ENCODE assay signal across 23 cellular contexts in genomic region chrY:12357655-12358054, GRCh38.
"Had no signal": no experiment of that assay in that cellular context is flagged by ENCODE, and none has a peak within 500 bp of the region (broad histone marks: within the 10 kb centered on the region; RNA-seq: fewer than 3 reads in every experiment).

No MANE protein-coding gene starts in this region.

- H3K4me3 ChIP-seq: colonic mucosa, coronary artery, dorsolateral prefrontal cortex, esophagus muscularis mucosa, esophagus squamous epithelium, gastrocnemius medialis, gastroesophageal sphincter, heart left ventricle, heart right ventricle had no signal

- H3K27ac ChIP-seq: colonic mucosa, coronary artery, dorsolateral prefrontal cortex, epithelial cell of prostate, esophagus muscularis mucosa, esophagus squamous epithelium, gastrocnemius medialis, gastroesophageal sphincter, heart left ventricle, heart right ventricle had no signal

- H3K4me1 ChIP-seq: colonic mucosa, esophagus muscularis mucosa, gastrocnemius medialis, gastroesophageal sphincter, heart left ventricle, heart right ventricle had no signal

- H3K27me3 Mint-ChIP-seq: dendritic cell treated with granulocyte-macrophage colony-stimulating factor and Interleukin-4, amounts not matched to agents 40 ng/mL and 50 ng/mL, for 4 days; effector memory CD8-positive, alpha-beta T cell had no signal

- H3K4me3 Mint-ChIP-seq: dendritic cell treated with granulocyte-macrophage colony-stimulating factor and Interleukin-4, amounts not matched to agents 40 ng/mL and 50 ng/mL, for 4 days; effector memory CD8-positive, alpha-beta T cell; endodermal cell had no signal

- H3K27me3 ChIP-seq: colonic mucosa, dorsolateral prefrontal cortex, esophagus muscularis mucosa, esophagus squamous epithelium, gastrocnemius medialis, gastroesophageal sphincter, heart left ventricle, heart right ventricle had no signal

- H3K27ac Mint-ChIP-seq: dendritic cell treated with granulocyte-macrophage colony-stimulating factor and Interleukin-4, amounts not matched to agents 40 ng/mL and 50 ng/mL, for 4 days; effector memory CD8-positive, alpha-beta T cell; endodermal cell had no signal

- H3K9me3 Mint-ChIP-seq: dendritic cell treated with granulocyte-macrophage colony-stimulating factor and Interleukin-4, amounts not matched to agents 40 ng/mL and 50 ng/mL, for 4 days; effector memory CD8-positive, alpha-beta T cell; endodermal cell had no signal

- DNase-seq: colonic mucosa; cortex of kidney; dermis blood vessel endothelial cell; dorsolateral prefrontal cortex; effector CD4-positive, alpha-beta T cell; effector CD8-positive, alpha-beta T cell; effector memory CD4-positive, alpha-beta T cell; effector memory CD8-positive, alpha-beta T cell; endodermal cell; esophagus squamous epithelium; foreskin fibroblast; foreskin melanocyte; gastrocnemius medialis; glutamatergic neuron; head of caudate nucleus; heart left ventricle; heart right ventricle had no signal

- H3K9me3 ChIP-seq: colonic mucosa, esophagus muscularis mucosa, esophagus squamous epithelium, gastrocnemius medialis, gastroesophageal sphincter, heart left ventricle, heart right ventricle had no signal

- ATAC-seq: effector memory CD8-positive, alpha-beta T cell; esophagus mucosa; gastrocnemius medialis; gastroesophageal sphincter; heart left ventricle; heart right ventricle had no signal

- H3K4me1 Mint-ChIP-seq: endodermal cell had no signal

- H3K36me3 ChIP-seq: colonic mucosa, esophagus muscularis mucosa, esophagus squamous epithelium, gastrocnemius medialis, gastroesophageal sphincter, heart left ventricle, heart right ventricle had no signal
